8 cellular contexts compared by ENCODE assay signal in genomic region chr3:184259878-184260570, GRCh38. TPM values are rescaled to one million over a fixed set of nuclear protein-coding genes. Genes with fewer than 3 reads are reported as not detected.
A peak's percentile ranks its signal among the peaks of the same experiment; 100 is the strongest.
DNase-seq lines count a peak whose midpoint lies in the region; ATAC-seq, FAIRE-seq and TF ChIP-seq lines count a peak whose summit lies in the region.

No MANE protein-coding gene starts in this region.

- peak overlapping the region; percentile 48 for H3K27ac ChIP-seq in RWPE1
- no peak overlapping the region for H3K27ac ChIP-seq in brain microvascular endothelial cell

- TF ChIP-seq CTCF in RWPE1 (conservative IDR thresholded peaks at IDR 0.05; ENCODE audit: low read depth) (no peak), brain microvascular endothelial cell (IDR thresholded peaks at IDR 0.05; ENCODE audit: low read depth, low read length, missing control alignments) (no peak)

- H3K27me3 ChIP-seq in brain microvascular endothelial cell (replicated peaks): peaks cover 1% of the 10 kb centered on the region

- peak overlapping the region; percentile 37 for H3K4me3 ChIP-seq in brain microvascular endothelial cell (ENCODE audit: low read depth, low read length)

- peak overlapping the region in 4 of 6 donors; percentile 29 to 89 (median 60) for H3K27ac Mint-ChIP-seq in immature natural killer cell
- H3K27ac Mint-ChIP-seq in stimulated activated memory B cell treated with anti-CD40 and anti-IgM and Interleukin-4, amounts not matched to agents 10 μg/mL and 1 μg/mL and 100 μg/mL, for 72 hours: no peak overlapping the region

- H3K9me3 Mint-ChIP-seq in immature natural killer cell: no peaks in the 10 kb centered on the region
- no peaks in the 10 kb centered on the region for H3K9me3 Mint-ChIP-seq in stimulated activated memory B cell treated with anti-CD40 and anti-IgM and Interleukin-4, amounts not matched to agents 10 μg/mL and 1 μg/mL and 100 μg/mL, for 72 hours

- CTCF ChIA-PET in RWPE1 (lab: Yijun Ruan, JAX): interaction anchor here (0.6 to 2.0 kb wide), 4 partner anchors 10 to 245 kb away, joined by 3 to 11 read pairs (median 4); partner anchors contain the start of gene EEF1AKMT4

- FAIRE-seq in GM12892 (lab: Jason Lieb, UNC): no peak

- TF ChIP-seq POLR2A in GM12892 (IDR thresholded peaks at IDR 0.05; ENCODE audit: low read depth, low read length): no peak

- H3K4me3 Mint-ChIP-seq in immature natural killer cell: peak overlapping the region; percentile 78 to 89 (median 83)
- H3K4me3 Mint-ChIP-seq in stimulated activated memory B cell treated with anti-CD40 and anti-IgM and Interleukin-4, amounts not matched to agents 10 μg/mL and 1 μg/mL and 100 μg/mL, for 72 hours: peak overlapping the region; percentile 51

- no peaks in the 10 kb centered on the region for H3K36me3 Mint-ChIP-seq in immature natural killer cell
- H3K36me3 Mint-ChIP-seq in stimulated activated memory B cell treated with anti-CD40 and anti-IgM and Interleukin-4, amounts not matched to agents 10 μg/mL and 1 μg/mL and 100 μg/mL, for 72 hours: peaks cover 20% of the 10 kb centered on the region

- peaks cover 3 to 14% (median 14%) of the 10 kb centered on the region in 3 donors for H3K27me3 Mint-ChIP-seq in immature natural killer cell (ENCODE audit: low read depth in 3 of 3)
- H3K27me3 Mint-ChIP-seq in stimulated activated memory B cell treated with anti-CD40 and anti-IgM and Interleukin-4, amounts not matched to agents 10 μg/mL and 1 μg/mL and 100 μg/mL, for 72 hours: peaks cover 47% of the 10 kb centered on the region

- in situ Hi-C loops in brain microvascular endothelial cell (cut with HindIII; ENCODE audit: low pct_ligation_motif_present, low sequenced_read_pairs): no loop called here

- DNase-seq in 8988T (peak; percentile 97), GM12892 (ENCODE audit: insufficient read length) (peak; percentile 58), RWPE1 (ENCODE audit: low spot score) (peak; percentile 57), brain microvascular endothelial cell (peak; percentile 20), immature natural killer cell (peak; percentile 38 to 46 (median 45)), OCI-M2 (lab: John Stamatoyannopoulos, UW; ENCODE audit: unreplicated experiment) (no peak), SHP77 treated with DMSO at 0.1 percent for 48 hours (lab: John Stamatoyannopoulos, UW) (no peak)

- no peaks in the 10 kb centered on the region for H3K36me3 ChIP-seq in brain microvascular endothelial cell (replicated peaks)

- ATAC-seq in stimulated activated memory B cell treated with anti-CD40 and anti-IgM and Interleukin-4, amounts not matched to agents 10 μg/mL and 1 μg/mL and 100 μg/mL, for 72 hours: peak; percentile 63

- peaks cover 21 to 22% of the 10 kb centered on the region in 2 donors for H3K4me1 Mint-ChIP-seq in immature natural killer cell
- peaks cover 18% of the 10 kb centered on the region for H3K4me1 Mint-ChIP-seq in stimulated activated memory B cell treated with anti-CD40 and anti-IgM and Interleukin-4, amounts not matched to agents 10 μg/mL and 1 μg/mL and 100 μg/mL, for 72 hours

- POLR2A ChIA-PET in RWPE1 (lab: Yijun Ruan, JAX; ENCODE audit: low non-redundant PET): interaction anchor here (0.6 kb wide), 1 partner anchor 27 kb away, joined by 4 read pairs; no protein-coding TSS in a partner anchor

RNA-seq across cellular contexts. Expression of gene CAMK2N2, which starts 1.3 kb away (rescaled TPM):
- polyA plus RNA-seq in GM12892 (2012; ENCODE audit: missing spikeins): not detected
- polyA plus RNA-seq in immature natural killer cell: not detected

RNA-seq across cellular contexts. Expression of gene EEF1AKMT4, which starts 10.6 kb away (rescaled TPM):
- 5.6 TPM for polyA plus RNA-seq in GM12892 (2012; ENCODE audit: missing spikeins)
- polyA plus RNA-seq in immature natural killer cell: 1 to 10 TPM; 1.7 to 5.4 (median 3.3) TPM

RNA-seq across cellular contexts. Expression of gene ALG3, which starts 11.3 kb away (rescaled TPM):
- 16.7 TPM for polyA plus RNA-seq in GM12892 (2012; ENCODE audit: missing spikeins)
- 10 to 100 TPM; 35.7 to 62.5 (median 46.8) TPM for polyA plus RNA-seq in immature natural killer cell

RNA-seq across cellular contexts. Expression of gene ECE2, which starts 15.8 kb away (rescaled TPM):
- not detected for polyA plus RNA-seq in GM12892 (2012; ENCODE audit: missing spikeins)
- polyA plus RNA-seq in immature natural killer cell: not detected

RNA-seq across cellular contexts. Expression of gene VWA5B2, which starts 30.6 kb away (rescaled TPM):
- polyA plus RNA-seq in GM12892 (2012; ENCODE audit: missing spikeins): not detected
- not detected for polyA plus RNA-seq in immature natural killer cell

Comparison
In these comparisons a context has a peak if more than half of its experiments do, and no peak if none do; other contexts are left out.
1. DNase-seq: peak in 8988T (single experiment), GM12892 (single experiment), RWPE1 (single experiment), brain microvascular endothelial cell (single experiment) and immature natural killer cell (3 of 3); none in OCI-M2 (single experiment) and SHP77 treated with DMSO at 0.1 percent for 48 hours (single experiment).